9 cellular contexts compared by ENCODE assay signal in the genomic region with DNA sequence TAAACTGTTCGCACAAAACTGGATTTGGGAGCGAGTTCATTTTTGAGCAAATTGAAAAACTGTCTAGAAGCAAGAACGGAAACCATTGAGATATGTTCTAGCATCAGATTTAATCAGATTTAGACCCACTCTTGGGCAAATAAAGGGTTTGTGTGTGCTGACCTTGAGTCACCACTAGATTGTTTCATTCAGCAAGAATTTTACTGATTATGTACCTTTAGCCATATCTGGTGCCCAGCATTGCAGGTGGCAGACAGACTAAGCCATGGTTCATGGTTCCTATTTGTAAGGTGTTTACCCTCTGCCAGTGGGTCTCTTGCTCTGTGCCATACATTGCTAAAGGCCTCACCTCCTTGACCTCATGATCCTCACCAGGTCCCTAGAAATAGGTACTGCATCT. TPM values are rescaled to one million over a fixed set of nuclear protein-coding genes. Genes with fewer than 3 reads are reported as not detected.
A peak's percentile ranks its signal among the peaks of the same experiment; 100 is the strongest.
DNase-seq lines count a peak whose midpoint lies in the region; ATAC-seq and TF ChIP-seq lines count a peak whose summit lies in the region.
"Had no signal": no experiment of that assay in that cellular context is flagged by ENCODE, and none has a peak within 500 bp of the region (broad histone marks: within the 10 kb centered on the region; RNA-seq: fewer than 3 reads in every experiment).

No MANE protein-coding gene starts in this region.

- no peak for TF ChIP-seq CTCF in epithelial cell of proximal tubule (conservative IDR thresholded peaks at IDR 0.05; ENCODE audit: low read depth, low read length)

- H3K9me3 ChIP-seq in GM23248 (ENCODE audit: low read depth) (no peaks in the 10 kb centered on the region), SJCRH30 (replicated peaks) (no peaks in the 10 kb centered on the region)

- peaks cover 59% of the 10 kb centered on the region for H3K79me2 ChIP-seq in GM23248 (ENCODE audit: insufficient read depth)

- H3K27ac ChIP-seq in GM23248: 0 out of 2 replicates have a peak overlapping the region, but pooled peaks have one; percentile 78
- no peak overlapping the region for H3K27ac ChIP-seq in SJCRH30
- no peak overlapping the region for H3K27ac ChIP-seq in rectal smooth muscle tissue (ENCODE audit: low read depth, low read length)

- peak overlapping the region; percentile 88 for H3K4me3 ChIP-seq in GM23248
- H3K4me3 ChIP-seq in SJCRH30: peak overlapping the region; percentile 74
- peak overlapping the region; percentile 81 for H3K4me3 ChIP-seq in epithelial cell of proximal tubule (ENCODE audit: low read depth, low read length)
- H3K4me3 ChIP-seq in rectal smooth muscle tissue (ENCODE audit: low read length): peak overlapping the region; percentile 92

- H3K27me3 ChIP-seq in GM23248 (replicated peaks; ENCODE audit: insufficient read depth): no peaks in the 10 kb centered on the region
- no peaks in the 10 kb centered on the region for H3K27me3 ChIP-seq in SJCRH30
- no peaks in the 10 kb centered on the region for H3K27me3 ChIP-seq in rectal smooth muscle tissue (ENCODE audit: control insufficient read depth, insufficient read depth, low read length)

- H3K4me1 ChIP-seq in GM23248 (ENCODE audit: insufficient read depth) (peaks cover 15% of the 10 kb centered on the region; the same call in 1 of the 2 replicates), SJCRH30 (peaks cover 8% of the 10 kb centered on the region), rectal smooth muscle tissue (ENCODE audit: control insufficient read depth, insufficient read depth, low read length) (peaks cover 11% of the 10 kb centered on the region)

- peak; percentile 15 for DNase-seq in GM23248
- DNase-seq in SJCRH30: no peak
- DNase-seq in epithelial cell of proximal tubule (ENCODE audit: low read depth): no peak
- DNase-seq in amygdala (lab: John Stamatoyannopoulos, UW): no peak

- WGBS in GM23248 (ENCODE audit: low coverage in 1 of 2, low lambda C conversion rate in 2 of 2, missing lambda C conversion rate in 2 of 2), 2 experiments: 79 to 84% methylated on average over 3 of the region's 3 CpGs

- peak overlapping the region; percentile 99 for H3K4me2 ChIP-seq in GM23248 (ENCODE audit: unreplicated experiment)

- in situ Hi-C loops in GM23248 (cut with MboI): no loop called here

- H3K9me2 ChIP-seq in GM23248 (ENCODE audit: insufficient read depth): no peaks in the 10 kb centered on the region

- H3F3A ChIP-seq in GM23248 (ENCODE audit: insufficient read depth): no peaks in the 10 kb centered on the region

- no peak overlapping the region for H2AFZ ChIP-seq in GM23248

- peaks cover 24% of the 10 kb centered on the region for H3K36me3 ChIP-seq in GM23248 (ENCODE audit: low read depth)
- peaks cover 38% of the 10 kb centered on the region for H3K36me3 ChIP-seq in SJCRH30
- H3K36me3 ChIP-seq in rectal smooth muscle tissue (ENCODE audit: control insufficient read depth, insufficient read depth, low read length): peaks cover 7% of the 10 kb centered on the region

- ATAC-seq in HG02884 (IDR thresholded peaks at IDR 0.05; ENCODE audit: unreplicated experiment) (no peak), HG02759 (IDR thresholded peaks at IDR 0.05; ENCODE audit: unreplicated experiment) (no peak), GM19452 (IDR thresholded peaks at IDR 0.05; ENCODE audit: unreplicated experiment) (no peak)

- no peaks in the 10 kb centered on the region for H4K20me1 ChIP-seq in GM23248 (ENCODE audit: insufficient read depth)

- H3K9ac ChIP-seq in GM23248 (peak overlapping the region; percentile 93), rectal smooth muscle tissue (ENCODE audit: low read length) (no peak overlapping the region)

RNA-seq across cellular contexts. Expression of gene NUDC, which starts 1.4 kb away (rescaled TPM):
- 34.9 and 50.0 TPM in 2 replicates for total RNA-seq in GM23248 (2014; rRNA removed; shearing (Covaris generic))
- 117 and 118 TPM in 2 replicates for polyA plus RNA-seq in GM23248 (2016; fragmentation: Nextera tagmentation; extraction: Ambion mirVana)
- 89.7 and 95.5 TPM in 2 replicates for total RNA-seq in SJCRH30 (2014; rRNA removed; shearing (Covaris generic))
- total RNA-seq in epithelial cell of proximal tubule: 139 and 142 TPM in 2 replicates

RNA-seq across cellular contexts. Expression of gene NR0B2, which starts 9.1 kb away (rescaled TPM):
- not detected in 2 replicates for total RNA-seq in GM23248 (2014; rRNA removed; shearing (Covaris generic))
- polyA plus RNA-seq in GM23248 (2016; fragmentation: Nextera tagmentation; extraction: Ambion mirVana): not detected in 2 replicates
- total RNA-seq in SJCRH30 (2014; rRNA removed; shearing (Covaris generic)): not detected in 2 replicates
- total RNA-seq in epithelial cell of proximal tubule: not detected in 2 replicates
- total RNA-seq: glomerular endothelial cell had no signal

RNA-seq across cellular contexts. Expression of gene GPATCH3, which starts 22.6 kb away (rescaled TPM):
- total RNA-seq in GM23248 (2014; rRNA removed; shearing (Covaris generic)): 6.3 and 6.8 TPM in 2 replicates
- 9.3 and 10.8 TPM in 2 replicates for polyA plus RNA-seq in GM23248 (2016; fragmentation: Nextera tagmentation; extraction: Ambion mirVana)
- total RNA-seq in SJCRH30 (2014; rRNA removed; shearing (Covaris generic)): 12.0 and 12.9 TPM in 2 replicates
- total RNA-seq in epithelial cell of proximal tubule: 6.7 and 10.2 TPM in 2 replicates

RNA-seq across cellular contexts. Expression of gene GPN2, which starts 32.8 kb away (rescaled TPM):
- total RNA-seq in GM23248 (2014; rRNA removed; shearing (Covaris generic)): 11.9 and 12.1 TPM in 2 replicates
- 26.3 and 27.9 TPM in 2 replicates for polyA plus RNA-seq in GM23248 (2016; fragmentation: Nextera tagmentation; extraction: Ambion mirVana)
- 22.4 and 25.3 TPM in 2 replicates for total RNA-seq in SJCRH30 (2014; rRNA removed; shearing (Covaris generic))
- 10.9 and 14.6 TPM in 2 replicates for total RNA-seq in epithelial cell of proximal tubule

RNA-seq across cellular contexts. Expression of gene KDF1, which starts 37.4 kb away (rescaled TPM):
- total RNA-seq in GM23248 (2014; rRNA removed; shearing (Covaris generic)): not detected in 2 replicates
- not detected in 2 replicates for polyA plus RNA-seq in GM23248 (2016; fragmentation: Nextera tagmentation; extraction: Ambion mirVana)
- not detected in 2 replicates for total RNA-seq in SJCRH30 (2014; rRNA removed; shearing (Covaris generic))
- 8.3 and 10.0 TPM in 2 replicates for total RNA-seq in epithelial cell of proximal tubule
- total RNA-seq: glomerular endothelial cell had no signal
